ENCODE assay signal across 11 cellular contexts in the genomic region with DNA sequence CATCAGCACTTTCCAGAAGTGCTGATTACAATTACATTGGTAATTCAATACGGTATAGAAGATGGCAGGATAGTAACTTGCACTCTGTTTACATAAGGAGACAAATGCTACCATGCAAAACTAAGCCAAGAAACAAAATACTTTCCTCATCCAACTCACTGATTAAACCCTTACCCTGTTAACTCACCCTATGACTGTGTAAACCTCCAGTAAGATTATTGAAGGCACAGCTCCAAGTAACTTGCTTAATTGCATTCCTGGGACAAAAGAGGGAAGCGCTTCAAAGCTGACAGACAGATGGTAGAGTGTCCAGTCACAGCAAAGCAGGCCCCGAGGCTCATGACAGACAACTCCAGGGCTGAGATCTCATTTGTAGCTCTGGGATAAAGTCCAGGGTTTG. TPM values are rescaled to one million over a fixed set of nuclear protein-coding genes. Genes with fewer than 3 reads are reported as not detected.
DNase-seq lines count a peak whose midpoint lies in the region; ATAC-seq and TF ChIP-seq lines count a peak whose summit lies in the region.
"Had no signal": no experiment of that assay in that cellular context is flagged by ENCODE, and none has a peak within 500 bp of the region (broad histone marks: within the 10 kb centered on the region; RNA-seq: fewer than 3 reads in every experiment).

No MANE protein-coding gene starts in this region.

- H3K4me3 ChIP-seq in fibroblast of villous mesenchyme (ENCODE audit: low read depth, low read length) (no peak overlapping the region), psoas muscle (no peak overlapping the region)

- in situ Hi-C loops in G401 (cut with HindIII; ENCODE audit: low sequenced_read_pairs): no loop called here

- peak overlapping the region; percentile 62 for H3K27ac ChIP-seq in psoas muscle
- H3K27ac ChIP-seq: KMS-11 had no signal

- DNase-seq in G401 (ENCODE audit: low spot score) (peak; percentile 15), NCI-H774 (lab: John Stamatoyannopoulos, UW) (peak; percentile 1), fibroblast of villous mesenchyme (ENCODE audit: low read depth) (peak; percentile 60), psoas muscle (peak in 1 of 2 donors; percentile 58), OCI-M2 (lab: John Stamatoyannopoulos, UW; ENCODE audit: unreplicated experiment) (no peak), DMS153 (lab: John Stamatoyannopoulos, UW) (no peak)
- DNase-seq: activated naive CD4-positive, alpha-beta T cell; T-helper 1 cell had no signal

- WGBS in psoas muscle, 3 donors: 14 to 24% (median 19%) methylated on average over 3 of the region's 3 CpGs

- peaks cover 17% of the 10 kb centered on the region for H3K4me1 ChIP-seq in psoas muscle

- ATAC-seq in psoas muscle (peak; percentile 88 to 95 (median 92)), HG03342 (IDR thresholded peaks at IDR 0.05; ENCODE audit: unreplicated experiment) (no peak), HG03442 (IDR thresholded peaks at IDR 0.05; ENCODE audit: unreplicated experiment) (no peak)

- no peaks in the 10 kb centered on the region for H3K9me3 ChIP-seq in psoas muscle

- TF ChIP-seq CTCF in fibroblast of villous mesenchyme (IDR thresholded peaks at IDR 0.05; ENCODE audit: insufficient read depth, low read depth, low read length) (no peak), psoas muscle (IDR thresholded peaks at IDR 0.05) (no peak)

- no peaks in the 10 kb centered on the region for H3K27me3 ChIP-seq in psoas muscle (ENCODE audit: insufficient read depth in 3 of 3, low read length in 2 of 3)

- no peaks in the 10 kb centered on the region for H3K36me3 ChIP-seq in psoas muscle (ENCODE audit: insufficient read depth in 1 of 2, low read depth in 1 of 2)

- intact Hi-C loops in psoas muscle (cut with DNase I): no loop called here

RNA-seq across cellular contexts. Expression of a gene that starts 6.9 kb away (rescaled TPM):
- 5.4 and 23.7 TPM in 2 replicates for total RNA-seq in G401 (2014; rRNA removed; shearing (Covaris generic))
- 11.0 and 13.4 TPM in 2 replicates for total RNA-seq in fibroblast of villous mesenchyme
- 10 to 100 TPM; 18.9 to 27.7 (median 23.9) TPM for total RNA-seq in psoas muscle
- 10 to 100 TPM; 18.1 to 30.6 (median 24.1) TPM for polyA plus RNA-seq in psoas muscle

Comparison
In these comparisons a context has a peak if more than half of its experiments do, and no peak if none do; other contexts are left out.
1. DNase-seq: peak in G401 (single experiment), NCI-H774 (single experiment) and fibroblast of villous mesenchyme (single experiment); none in OCI-M2 (single experiment) and DMS153 (single experiment).
2. ATAC-seq: peak in psoas muscle (4 of 4); none in HG03342 (single experiment) and HG03442 (single experiment).